ENCODE assay signal across 20 cellular contexts in the genomic region with DNA sequence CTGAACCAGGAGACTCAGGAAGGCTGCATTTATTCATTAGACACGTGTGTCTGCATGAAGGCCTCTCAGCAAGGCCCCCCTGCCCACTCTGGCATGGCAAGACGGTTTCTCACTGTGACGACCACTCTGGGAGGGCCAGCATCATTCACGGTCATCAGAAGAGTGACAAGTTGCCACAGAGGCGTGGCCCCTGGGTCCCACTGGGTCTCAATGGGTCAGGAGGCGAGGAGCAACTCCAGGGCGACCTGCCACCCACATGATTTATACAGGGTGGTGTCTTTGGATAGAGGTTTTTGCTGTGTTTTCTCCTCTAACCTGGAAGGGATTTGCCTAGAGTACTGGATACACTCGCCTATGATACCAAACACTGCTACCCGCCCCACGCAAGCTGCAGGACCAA.
"Had no signal": no experiment of that assay in that cellular context is flagged by ENCODE, and none has a peak within 500 bp of the region (broad histone marks: within the 10 kb centered on the region; RNA-seq: fewer than 3 reads in every experiment).

No MANE protein-coding gene starts in this region.

- ATAC-seq: heart left ventricle; left lung; naive thymus-derived CD8-positive, alpha-beta T cell; T-cell had no signal

- H3K27me3 Mint-ChIP-seq: naive thymus-derived CD8-positive, alpha-beta T cell; T-cell had no signal

- H3K27me3 ChIP-seq: brain microvascular endothelial cell, heart left ventricle, left lung, transverse colon had no signal

- H3K27ac Mint-ChIP-seq: activated T-helper 1 cell treated with anti-CD3 and anti-CD28 coated beads, Interleukin-12 subunit alpha, Interleukin-12 subunit beta, Interleukin-2, Interleukin-4 antibody, amounts not matched to agents 30 ng/mL and 10 ng/mL and 1 ng/mL, durations not matched to agents 14 hours and 24 hours and 36 hours; T-helper 2 cell treated with Interferon-gamma antibody and Interleukin-4, amounts not matched to agents 5 μg/mL and 100 μg/mL, for 36 hours had no signal

- H3K4me3 ChIP-seq: heart left ventricle, left lung, lung, transverse colon had no signal

- DNase-seq: activated CD4-positive, alpha-beta T cell treated with anti-CD3 and anti-CD28 coated beads for 4 hours; activated CD4-positive, alpha-beta T cell treated with anti-CD3 and anti-CD28 coated beads, Interleukin-2, amount 50 U/mL, for 48 hours; activated CD4-positive, CD25-positive, alpha-beta regulatory T cell; activated CD8-positive, alpha-beta memory T cell treated with anti-CD3 and anti-CD28 coated beads for 24 hours; activated gamma-delta T cell treated with Interleukin-2 at 50 U/mL for 16 hours; activated naive CD4-positive, alpha-beta T cell treated with anti-CD3 and anti-CD28 coated beads, Interleukin-2, amount 50 U/mL, for 16 hours; activated T-cell treated with anti-CD3 and anti-CD28 coated beads, Interleukin-2, amount 50 U/mL, for 1 hour; amniotic stem cell; brain microvascular endothelial cell; cortex of kidney; kidney glomerular epithelial cell; stimulated activated naive CD4-positive, alpha-beta T cell treated with Interleukin-2 at 50 U/mL for 16 hours; T-cell; transverse colon had no signal

- H3K4me3 Mint-ChIP-seq: activated T-helper 1 cell treated with anti-CD3 and anti-CD28 coated beads, Interleukin-12 subunit alpha, Interleukin-12 subunit beta, Interleukin-2, Interleukin-4 antibody, amounts not matched to agents 30 ng/mL and 10 ng/mL and 1 ng/mL, durations not matched to agents 14 hours and 24 hours and 36 hours; T-helper 2 cell treated with Interferon-gamma antibody and Interleukin-4, amounts not matched to agents 5 μg/mL and 100 μg/mL, for 36 hours had no signal

- H3K9me3 ChIP-seq: transverse colon had no signal

- H3K27ac ChIP-seq: brain microvascular endothelial cell, left lung, transverse colon had no signal
